22 cellular contexts compared by ENCODE assay signal in genomic region chr7:149093228-149093627, GRCh38. TPM values are rescaled to one million over a fixed set of nuclear protein-coding genes. Genes with fewer than 3 reads are reported as not detected.
DNase-seq lines count a peak whose midpoint lies in the region; ATAC-seq, FAIRE-seq and TF ChIP-seq lines count a peak whose summit lies in the region.
"Had no signal": no experiment of that assay in that cellular context is flagged by ENCODE, and none has a peak within 500 bp of the region (broad histone marks: within the 10 kb centered on the region; RNA-seq: fewer than 3 reads in every experiment).

No MANE protein-coding gene starts in this region.

- RAD21 ChIA-PET in GM12878 (lab: Charles Lee; ENCODE audit: unreplicated experiment) = interaction anchor here (0.7 to 0.8 kb wide), 3 partner anchors 27 to 88 kb away, joined by 3 to 4 read pairs (median 4); partner anchors contain the start of gene ZNF398

- H3K27ac ChIP-seq in GM12878 (ENCODE audit: control insufficient read depth, insufficient read depth) (no peak overlapping the region), ovary (no peak overlapping the region)
- H3K27ac ChIP-seq: BLaER1 had no signal

- peaks cover 6% of the 10 kb centered on the region; the same call in 1 of the 2 replicates for H3K4me1 ChIP-seq in GM12878 (ENCODE audit: control insufficient read depth, insufficient read depth, low read length)
- no peaks in the 10 kb centered on the region for H3K4me1 ChIP-seq in ovary (ENCODE audit: insufficient read depth)

- no peaks in the 10 kb centered on the region for H3K9me3 Mint-ChIP-seq in activated CD4-positive, alpha-beta T cell treated with anti-CD3 and anti-CD28 coated beads, Interleukin-2, amount 10 ng/mL, durations not matched to agents 24 days and 14 days

- in situ Hi-C loops in KBM-7 (cut with MboI; ENCODE audit: low pct_unique_long_range_greater_than_20kb, low sequenced_read_pairs) (no loop called here), GM12878 (cut with MboI) (no loop called here)

- H4K20me1 ChIP-seq in GM12878 (ENCODE audit: control insufficient read depth, insufficient read depth) = no peaks in the 10 kb centered on the region
- H4K20me1 ChIP-seq: BLaER1 had no signal

- no peaks in the 10 kb centered on the region for H3K27me3 Mint-ChIP-seq in activated CD4-positive, alpha-beta T cell treated with anti-CD3 and anti-CD28 coated beads, Interleukin-2, amount 10 ng/mL, durations not matched to agents 24 days and 14 days

- no peak for FAIRE-seq in GM12878 (lab: Jason Lieb, UNC)
- FAIRE-seq: A204.1, D721Med, H1, urothelium cell line had no signal

- H3K27ac Mint-ChIP-seq in activated CD4-positive, alpha-beta T cell treated with anti-CD3 and anti-CD28 coated beads, Interleukin-2, amount 10 ng/mL, durations not matched to agents 24 days and 14 days = peak overlapping the region; percentile 22

- no peak overlapping the region for H3K9ac ChIP-seq in GM12878 (ENCODE audit: control insufficient read depth, insufficient read depth, low read length)
- H3K9ac ChIP-seq: BLaER1 had no signal

- TF ChIP-seq CTCF in GM12878 (IDR thresholded peaks at IDR 0.05 in 2 of 3, conservative IDR thresholded peaks at IDR 0.05 in 1 of 3; ENCODE audit: control insufficient read depth in 2 of 3, extremely low read depth in 1 of 3, insufficient read depth in 1 of 3, low read depth in 3 of 3, low read length in 3 of 3) = no peak
- no peak for TF ChIP-seq CTCF in ovary (IDR thresholded peaks at IDR 0.05)

- no peak overlapping the region for H3K4me3 Mint-ChIP-seq in activated CD4-positive, alpha-beta T cell treated with anti-CD3 and anti-CD28 coated beads, Interleukin-2, amount 10 ng/mL, durations not matched to agents 24 days and 14 days

- H3K4me1 Mint-ChIP-seq in activated CD4-positive, alpha-beta T cell treated with anti-CD3 and anti-CD28 coated beads, Interleukin-2, amount 10 ng/mL, durations not matched to agents 24 days and 14 days = peaks cover 11% of the 10 kb centered on the region

- 0% methylated on average over 4 of the region's 4 CpGs for WGBS in GM12878 (ENCODE audit: insufficient coverage, insufficient replicate concordance, low lambda C conversion rate, missing lambda C conversion rate)
- WGBS in ovary, 3 donors = 46 to 53% (median 46%) methylated on average over 4 of the region's 4 CpGs

- no peak for ATAC-seq in GM12878
- ATAC-seq in HG03108 (IDR thresholded peaks at IDR 0.05; ENCODE audit: unreplicated experiment) = no peak

- TF ChIP-seq EP300 in GM12878 (IDR thresholded peaks at IDR 0.05; ENCODE audit: borderline replicate concordance in 1 of 2, control insufficient read depth in 1 of 2, low read depth in 2 of 2, low read length in 2 of 2) (no peak), ovary (IDR thresholded peaks at IDR 0.05) (no peak)

- peak overlapping the region; percentile 55 for H2AFZ ChIP-seq in GM12878 (ENCODE audit: control insufficient read depth, low read depth, low read length)

- peaks cover 8% of the 10 kb centered on the region for H3K36me3 Mint-ChIP-seq in activated CD4-positive, alpha-beta T cell treated with anti-CD3 and anti-CD28 coated beads, Interleukin-2, amount 10 ng/mL, durations not matched to agents 24 days and 14 days (ENCODE audit: low read depth)

- no peaks in the 10 kb centered on the region for H3K9me3 ChIP-seq in GM12878 (replicated peaks; ENCODE audit: control insufficient read depth, insufficient read depth, low read length)
- H3K9me3 ChIP-seq in ovary = no peaks in the 10 kb centered on the region
- H3K9me3 ChIP-seq: BLaER1 had no signal

- H3K4me3 ChIP-seq in GM12878 (no peak overlapping the region), ovary (no peak overlapping the region)
- H3K4me3 ChIP-seq: BLaER1 had no signal

- H3K36me3 ChIP-seq in GM12878 (ENCODE audit: control insufficient read depth in 2 of 2, insufficient read depth in 2 of 2, low read length in 1 of 2) (no peaks in the 10 kb centered on the region), ovary (no peaks in the 10 kb centered on the region)

- no peak for TF ChIP-seq RAD21 in GM12878 (IDR thresholded peaks at IDR 0.05; ENCODE audit: insufficient read depth, low read depth, low read length)

- peaks cover 6% of the 10 kb centered on the region for H3K79me2 ChIP-seq in GM12878 (ENCODE audit: control insufficient read depth, insufficient read depth, low read length)

- CTCF ChIA-PET in GM12878 (lab: Yijun Ruan, JAX) = interaction anchor here (1.2 to 1.3 kb wide), 2 partner anchors 28 to 88 kb away, joined by 4 read pairs; no protein-coding TSS in a partner anchor

- DNase-seq in activated CD4-positive, alpha-beta T cell treated with anti-CD3 and anti-CD28 coated beads, Interleukin-2, amount 10 ng/mL, durations not matched to agents 24 days and 14 days = no peak
- no peak for DNase-seq in activated CD4-positive, alpha-beta T cell treated with anti-CD3 and anti-CD28 coated beads for 4 hours
- peak; percentile 58 for DNase-seq in KBM-7
- DNase-seq in GM12878 (ENCODE audit: low read depth, low spot score) = no peak
- peak; percentile 26 for DNase-seq in posterior vena cava (ENCODE audit: low spot score)
- DNase-seq in ovary = no peak
- DNase-seq in T1000 (lab: John Stamatoyannopoulos, UW) = no peak
- DNase-seq: activated naive CD4-positive, alpha-beta T cell; caudate nucleus; foreskin melanocyte; hypothalamus; islet precursor cell; NCI-H1417 treated with DMSO at 0.1 percent for 48 hours; NCI-H510A treated with DMSO at 0.1 percent for 48 hours; nucleus accumbens; stimulated activated CD8-positive, alpha-beta memory T cell treated with anti-CD3 and anti-CD28 coated beads, Interleukin-4, amount 100 ng/mL, for 48 hours had no signal

- POLR2A ChIA-PET in GM12878 (lab: Charles Lee) = no interaction called here

- H3K27me3 ChIP-seq in GM12878 (replicated peaks in 1 of 2; ENCODE audit: control insufficient read depth in 2 of 2, insufficient read depth in 2 of 2, low read length in 1 of 2) (no peaks in the 10 kb centered on the region), ovary (no peaks in the 10 kb centered on the region)
- H3K27me3 ChIP-seq: BLaER1 had no signal

- no TSS peak for BruUV-seq in GM12878 (replicated peaks; lab: Mats Ljungman, UMichigan)

- H3K4me2 ChIP-seq in GM12878 (ENCODE audit: control insufficient read depth, insufficient read depth) = 0 out of 2 replicates have a peak overlapping the region, but pooled peaks have one; percentile 13
- H3K4me2 ChIP-seq: BLaER1 had no signal

- intact Hi-C loops in activated CD4-positive, alpha-beta T cell treated with anti-CD3 and anti-CD28 coated beads, Interleukin-2, amount 10 ng/mL, durations not matched to agents 24 days and 14 days (cut with micrococcal nuclease) = no loop called here
- intact Hi-C loops in GM12878 (cut with micrococcal nuclease; ENCODE audit: unreplicated experiment) = no loop called here
- intact Hi-C loops in posterior vena cava (cut with DNase I) = loop anchor here (5.0 kb wide), 1 partner anchor 86 kb away; no protein-coding TSS in a partner anchor
- intact Hi-C loops in ovary (cut with DNase I) = loop anchor here in 3 of 4 donors (5.0 to 10.0 kb wide), 2 partner anchors 86 to 88 kb away; no protein-coding TSS in a partner anchor

- no peak for TF ChIP-seq POLR2A in GM12878 (IDR thresholded peaks at IDR 0.05; ENCODE audit: low read depth, low read length)
- TF ChIP-seq POLR2A in ovary (IDR thresholded peaks at IDR 0.05) = no peak

- SMC1A ChIA-PET in GM12878 (lab: Charles Lee; ENCODE audit: uncharacterized antibody, unreplicated experiment) = interaction anchor here (1.4 kb wide), 1 partner anchor 130 kb away, joined by 3 read pairs; no protein-coding TSS in a partner anchor

RNA-seq across cellular contexts. Expression of gene ZNF786, which starts 2.7 kb away (rescaled TPM):
- total RNA-seq in activated CD4-positive, alpha-beta T cell treated with anti-CD3 and anti-CD28 coated beads, Interleukin-2, amount 10 ng/mL, durations not matched to agents 24 days and 14 days = 10.2 and 10.3 TPM in 2 replicates
- 8.3 and 9.4 TPM in 2 replicates for total RNA-seq in GM12878 (2013; cell fraction: nucleolus; rRNA removed)
- total RNA-seq in GM12878 (2014; rRNA removed) (4.8 and 6.3 TPM in 2 replicates), GM12878 (2014; rRNA removed; fragmentation: Illumina TruSeq; extraction: Trizol) (3.7 and 4.1 TPM in 2 replicates), GM12878 (2021) (5.8 and 6.4 TPM in 2 replicates), posterior vena cava (1 to 10 TPM; 3.4 to 4.6 TPM), ovary (10 to 100 TPM in 2 of 7 donors, 1 to 10 TPM in 5; 3.9 to 11.6 (median 8.7) TPM)
- polyA plus RNA-seq in GM12878 (2011; ENCODE audit: low read depth) = 1.2 TPM
- polyA plus RNA-seq in GM12878 (2011; rRNA removed) (1.6 and 1.8 TPM in 2 replicates), GM12878 (2014; fragmentation: Illumina TruSeq; extraction: Trizol) (2.0 and 2.9 TPM in 2 replicates), GM12878 (2014; fragmentation: Nextera tagmentation; extraction: Ambion mirVana) (under 1 TPM; 0.47 to 0.86 TPM), GM12878 (2014; rRNA removed) (3.7 and 4.4 TPM in 2 replicates), GM12878 (2016; fragmentation: Nextera tagmentation; extraction: Ambion mirVana) (1 to 10 TPM; 4.9 to 7.0 TPM), ovary (1 to 10 TPM; 4.3 to 5.3 TPM)
- polyA plus RNA-seq in GM12878 (2011; cell fraction: cytosol; rRNA removed) = 1.9 and 3.2 TPM in 2 replicates
- 2.5 and 4.3 TPM in 2 replicates for polyA plus RNA-seq in GM12878 (2011; cell fraction: nucleus; rRNA removed)
- polyA plus RNA-seq in GM12878 (2012) = 2.5 and 3.0 TPM in 2 replicates
- polyA minus RNA-seq in GM12878 (2011; rRNA and poly(A)+ RNA removed) = 4.3 and 8.3 TPM in 2 replicates
- 2.1 and 2.3 TPM in 2 replicates for polyA minus RNA-seq in GM12878 (2011; cell fraction: cytosol; rRNA and poly(A)+ RNA removed)
- 2.3 and 5.0 TPM in 2 replicates for polyA minus RNA-seq in GM12878 (2011; cell fraction: nucleus; rRNA and poly(A)+ RNA removed)

RNA-seq across cellular contexts. Expression of gene ZNF425, which starts 32.9 kb away (rescaled TPM):
- total RNA-seq in activated CD4-positive, alpha-beta T cell treated with anti-CD3 and anti-CD28 coated beads, Interleukin-2, amount 10 ng/mL, durations not matched to agents 24 days and 14 days = 0.44 and 0.92 TPM in 2 replicates
- 0.84 and 0.95 TPM in 2 replicates for total RNA-seq in GM12878 (2013; cell fraction: nucleolus; rRNA removed)
- total RNA-seq in GM12878 (2014; rRNA removed) (0.79 and 1.0 TPM in 2 replicates), GM12878 (2014; rRNA removed; fragmentation: Illumina TruSeq; extraction: Trizol) (0.88 and 1.2 TPM in 2 replicates), GM12878 (2021) (0.69 and 1.6 TPM in 2 replicates), posterior vena cava (1 to 10 TPM in 1 of 2 donors, under 1 TPM in 1; 0.97 to 1.7 TPM), ovary (1 to 10 TPM; 1.4 to 4.7 (median 3.8) TPM)
- 0.21 TPM for polyA plus RNA-seq in GM12878 (2011; ENCODE audit: low read depth)
- polyA plus RNA-seq in GM12878 (2011; rRNA removed) (0.53 and 0.95 TPM in 2 replicates), GM12878 (2014; fragmentation: Illumina TruSeq; extraction: Trizol) (0.25 and 1.0 TPM in 2 replicates), GM12878 (2014; fragmentation: Nextera tagmentation; extraction: Ambion mirVana) (under 1 TPM; 0.19 to 0.20 TPM), GM12878 (2014; rRNA removed) (0.41 and 0.99 TPM in 2 replicates), GM12878 (2016; fragmentation: Nextera tagmentation; extraction: Ambion mirVana) (1 to 10 TPM; 1.8 TPM), ovary (1 to 10 TPM; 2.9 to 9.0 TPM)
- polyA plus RNA-seq in GM12878 (2011; cell fraction: cytosol; rRNA removed) = 0.53 and 0.66 TPM in 2 replicates
- 0.40 and 0.53 TPM in 2 replicates for polyA plus RNA-seq in GM12878 (2011; cell fraction: nucleus; rRNA removed)
- 0.39 and 0.59 TPM in 2 replicates for polyA plus RNA-seq in GM12878 (2012)
- polyA minus RNA-seq in GM12878 (2011; rRNA and poly(A)+ RNA removed) = 0.73 and 1.0 TPM in 2 replicates
- polyA minus RNA-seq in GM12878 (2011; cell fraction: cytosol; rRNA and poly(A)+ RNA removed) = not detected in 2 replicates
- 0.48 TPM in 2 replicates for polyA minus RNA-seq in GM12878 (2011; cell fraction: nucleus; rRNA and poly(A)+ RNA removed)

RNA-seq across cellular contexts. Expression of gene ZNF398, which starts 54.0 kb away (rescaled TPM):
- 11.7 and 14.2 TPM in 2 replicates for total RNA-seq in activated CD4-positive, alpha-beta T cell treated with anti-CD3 and anti-CD28 coated beads, Interleukin-2, amount 10 ng/mL, durations not matched to agents 24 days and 14 days
- 18.3 and 23.5 TPM in 2 replicates for total RNA-seq in GM12878 (2013; cell fraction: nucleolus; rRNA removed)
- total RNA-seq in GM12878 (2014; rRNA removed) (9.8 and 13.6 TPM in 2 replicates), GM12878 (2014; rRNA removed; fragmentation: Illumina TruSeq; extraction: Trizol) (9.3 and 9.5 TPM in 2 replicates), GM12878 (2021) (12.9 and 15.3 TPM in 2 replicates), posterior vena cava (10 to 100 TPM; 10.3 to 12.1 TPM), ovary (10 to 100 TPM; 14.9 to 20.6 (median 19.4) TPM)
- 3.9 TPM for polyA plus RNA-seq in GM12878 (2011; ENCODE audit: low read depth)
- polyA plus RNA-seq in GM12878 (2011; rRNA removed) (4.1 and 8.1 TPM in 2 replicates), GM12878 (2014; fragmentation: Illumina TruSeq; extraction: Trizol) (8.3 and 10.4 TPM in 2 replicates), GM12878 (2014; fragmentation: Nextera tagmentation; extraction: Ambion mirVana) (1 to 10 TPM; 2.3 to 2.5 TPM), GM12878 (2014; rRNA removed) (7.8 and 9.3 TPM in 2 replicates), GM12878 (2016; fragmentation: Nextera tagmentation; extraction: Ambion mirVana) (10 to 100 TPM; 10.6 to 10.9 TPM), ovary (1 to 10 TPM; 5.0 to 9.3 TPM)
- 7.9 and 9.8 TPM in 2 replicates for polyA plus RNA-seq in GM12878 (2011; cell fraction: cytosol; rRNA removed)
- 12.4 and 12.9 TPM in 2 replicates for polyA plus RNA-seq in GM12878 (2011; cell fraction: nucleus; rRNA removed)
- polyA plus RNA-seq in GM12878 (2012) = 4.8 TPM in 2 replicates
- 20.1 and 23.0 TPM in 2 replicates for polyA minus RNA-seq in GM12878 (2011; rRNA and poly(A)+ RNA removed)
- polyA minus RNA-seq in GM12878 (2011; cell fraction: cytosol; rRNA and poly(A)+ RNA removed) = 6.5 TPM in 2 replicates
- polyA minus RNA-seq in GM12878 (2011; cell fraction: nucleus; rRNA and poly(A)+ RNA removed) = 9.1 and 18.6 TPM in 2 replicates

Comparison
In these comparisons a context has a peak if more than half of its experiments do, and no peak if none do; other contexts are left out.
1. DNase-seq: peak in KBM-7 (single experiment) and posterior vena cava (single experiment); none in activated CD4-positive, alpha-beta T cell treated with anti-CD3 and anti-CD28 coated beads, Interleukin-2, amount 10 ng/mL, durations not matched to agents 24 days and 14 days (single experiment), activated CD4-positive, alpha-beta T cell treated with anti-CD3 and anti-CD28 coated beads for 4 hours (0 of 2), GM12878 (single experiment), ovary (0 of 5) and T1000 (single experiment).
2. intact Hi-C loops: an anchor here in posterior vena cava (5.0 kb wide) and ovary (5.0 to 10.0 kb wide); none called in activated CD4-positive, alpha-beta T cell treated with anti-CD3 and anti-CD28 coated beads, Interleukin-2, amount 10 ng/mL, durations not matched to agents 24 days and 14 days and GM12878.